Comparison of ENCODE assay signal across 11 cellular contexts in genomic region chr5:10825897-10826644, GRCh38.
A peak's percentile ranks its signal among the peaks of the same experiment; 100 is the strongest.
DNase-seq lines count a peak whose midpoint lies in the region; ATAC-seq, FAIRE-seq and TF ChIP-seq lines count a peak whose summit lies in the region.
"Had no signal": no experiment of that assay in that cellular context is flagged by ENCODE, and none has a peak within 500 bp of the region (broad histone marks: within the 10 kb centered on the region; RNA-seq: fewer than 3 reads in every experiment).

No MANE protein-coding gene starts in this region.

- peak; percentile 50 for FAIRE-seq in H1 (lab: Jason Lieb, UNC)

- H2BK120ac ChIP-seq in H1 (replicated peaks; ENCODE audit: low read depth, low read length), result no peak overlapping the region

- H2BK15ac ChIP-seq in H1 (ENCODE audit: low read length), result no peak overlapping the region

- no peak overlapping the region for H3K18ac ChIP-seq in H1 (ENCODE audit: extremely low read depth, low read length)

- H3K27ac ChIP-seq in H1 (ENCODE audit: low read depth, low read length), result no peak overlapping the region
- H3K27ac ChIP-seq in esophagus muscularis mucosa (replicated peaks in 1 of 4), result no peak overlapping the region
- H3K27ac ChIP-seq: HL-60 had no signal

- H2BK5ac ChIP-seq in H1 (ENCODE audit: low read depth, low read length), result no peak overlapping the region

- POLR2A ChIA-PET in H1 (lab: Charles Lee; ENCODE audit: partially characterized antibody), result no interaction called here

- H3K4me3 ChIP-seq in H1 (ENCODE audit: extremely low read depth in 1 of 4, insufficient read depth in 2 of 4, low read depth in 3 of 4, low read length in 4 of 4) (no peak overlapping the region), esophagus muscularis mucosa (no peak overlapping the region)

- TF ChIP-seq POLR2A in H1 (IDR thresholded peaks at IDR 0.05; ENCODE audit: control extremely low read depth in 1 of 2, low read depth in 2 of 2, low read length in 2 of 2), result no peak
- no peak for TF ChIP-seq POLR2A in esophagus muscularis mucosa (IDR thresholded peaks at IDR 0.05; ENCODE audit: low read depth)

- ATAC-seq in GM21390 (IDR thresholded peaks at IDR 0.05; ENCODE audit: unreplicated experiment) (peak; percentile 87), HG03442 (IDR thresholded peaks at IDR 0.05; ENCODE audit: unreplicated experiment) (peak; percentile 79)
- ATAC-seq: sciatic nerve had no signal

- no peak overlapping the region for H2BK12ac ChIP-seq in H1 (ENCODE audit: low read depth, low read length)

- H2BK20ac ChIP-seq in H1 (ENCODE audit: low read length), result no peak overlapping the region

- peak in 1 of 2 experiments; percentile 54 for DNase-seq in H1 (ENCODE audit: low read depth in 1 of 2, low spot score in 2 of 2)
- DNase-seq in esophagus muscularis mucosa (ENCODE audit: extremely low spot score), result no peak
- no peak for DNase-seq in stimulated activated CD4-positive, alpha-beta T cell treated with anti-CD3 and anti-CD28 coated beads, Interleukin-2, amount 100 ng/mL, for 48 hours
- no peak for DNase-seq in globus pallidus (ENCODE audit: low spot score)
- no peak for DNase-seq in NCI-H2227 treated with DMSO at 0.1 percent for 48 hours (lab: John Stamatoyannopoulos, UW)
- DNase-seq: NCI-H774 had no signal

- no peak overlapping the region for H3K56ac ChIP-seq in H1 (replicated peaks; ENCODE audit: insufficient read length, low read depth, low read length)

- TF ChIP-seq CTCF in GM12872 (IDR thresholded peaks at IDR 0.05; ENCODE audit: insufficient read depth, low read depth, low read length) (peak; percentile 41; the same call in 1 of the 3 replicates), H1 (IDR thresholded peaks at IDR 0.05; ENCODE audit: control extremely low read depth in 1 of 3, insufficient read depth in 1 of 3, low read depth in 1 of 3, low read length in 3 of 3) (peak in 2 of 3 experiments; percentile 60 to 65; a peak in 3 of 4 replicates), esophagus muscularis mucosa (IDR thresholded peaks at IDR 0.05) (no peak)

- no peaks in the 10 kb centered on the region for H3K23me2 ChIP-seq in H1 (ENCODE audit: low read depth, low read length)

- H2AK5ac ChIP-seq in H1 (ENCODE audit: low read depth, low read length), result no peak overlapping the region

- peak; percentile 38 to 54 for TF ChIP-seq RAD21 in H1 (IDR thresholded peaks at IDR 0.05 in 1 of 2, conservative IDR thresholded peaks at IDR 0.05 in 1 of 2; ENCODE audit: low read depth in 2 of 2, low read length in 2 of 2)

- H4K8ac ChIP-seq in H1 (ENCODE audit: extremely low read depth, insufficient read depth, low read length), result no peak overlapping the region

- H3K27me3 ChIP-seq in H1 (replicated peaks in 1 of 4; ENCODE audit: control insufficient read depth in 3 of 4, extremely low read depth in 1 of 4, insufficient read depth in 3 of 4, low read length in 3 of 4) (no peaks in the 10 kb centered on the region), esophagus muscularis mucosa (peaks cover 0 to 20% (median 0%) of the 10 kb centered on the region in 4 donors)

- CTCF ChIA-PET in H1 (lab: Charles Lee; ENCODE audit: partially characterized antibody), result interaction anchor here (0.6 to 3.3 kb wide), 21 partner anchors 8 to 241 kb away, joined by 3 to 36 read pairs (median 5); no protein-coding TSS in a partner anchor

- H4K20me1 ChIP-seq in H1 (replicated peaks in 1 of 2; ENCODE audit: control insufficient read depth in 1 of 2, insufficient read depth in 2 of 2, low read length in 2 of 2), result no peaks in the 10 kb centered on the region

- H3K23ac ChIP-seq in H1 (ENCODE audit: insufficient read length), result no peak overlapping the region

- WGBS in H1 (ENCODE audit: extremely low coverage in 1 of 2, insufficient coverage in 1 of 2, insufficient read length in 1 of 2, insufficient replicate concordance in 2 of 2, low coverage in 1 of 2, low lambda C conversion rate in 2 of 2, missing lambda C conversion rate in 1 of 2), 2 experiments, result 78% methylated on average over 4 of the region's 4 CpGs; no CpG with 5 or more reads in 1 of the 2 experiments
- WGBS in esophagus muscularis mucosa, result 87% methylated on average over 4 of the region's 4 CpGs

- no peaks in the 10 kb centered on the region for H3K79me2 ChIP-seq in H1 (ENCODE audit: control insufficient read depth in 1 of 2, insufficient read depth in 2 of 2, low read length in 2 of 2)

- H3K4me2 ChIP-seq in H1 (ENCODE audit: insufficient read depth in 1 of 2, low read depth in 2 of 2, low read length in 2 of 2), result no peak overlapping the region

- no peaks in the 10 kb centered on the region for H3K79me1 ChIP-seq in H1 (ENCODE audit: low read depth, low read length)

- no peak overlapping the region for H3K14ac ChIP-seq in H1 (ENCODE audit: insufficient read length)

- no peak overlapping the region for H4K5ac ChIP-seq in H1 (ENCODE audit: insufficient read length, low read depth, low read length)

- no peaks in the 10 kb centered on the region for H3K9me3 ChIP-seq in H1 (ENCODE audit: insufficient read depth in 2 of 2, low read depth in 1 of 2, low read length in 1 of 2)
- no peaks in the 10 kb centered on the region for H3K9me3 ChIP-seq in esophagus muscularis mucosa

- intact Hi-C loops in esophagus muscularis mucosa (cut with DNase I), result no loop called here

- TF ChIP-seq EP300 in H1 (IDR thresholded peaks at IDR 0.05; ENCODE audit: borderline replicate concordance in 1 of 2, low read depth in 2 of 2, low read length in 2 of 2) (no peak), esophagus muscularis mucosa (IDR thresholded peaks at IDR 0.05) (no peak)

- no peak overlapping the region for H3K9ac ChIP-seq in H1 (replicated peaks in 1 of 4; ENCODE audit: extremely low read depth in 1 of 4, low read depth in 3 of 4, low read length in 3 of 4)

- no peaks in the 10 kb centered on the region for H3K4me1 ChIP-seq in H1 (replicated peaks in 1 of 4; ENCODE audit: control insufficient read depth in 3 of 4, insufficient read depth in 4 of 4, low read length in 3 of 4)
- peaks cover 0 to 10% (median 0%) of the 10 kb centered on the region in 4 donors for H3K4me1 ChIP-seq in esophagus muscularis mucosa

- H3K36me3 ChIP-seq in H1 (ENCODE audit: control insufficient read depth in 2 of 4, insufficient read depth in 4 of 4, low read length in 3 of 4), result no peaks in the 10 kb centered on the region
- no peaks in the 10 kb centered on the region for H3K36me3 ChIP-seq in esophagus muscularis mucosa

- peak overlapping the region; percentile 98 for H2AFZ ChIP-seq in H1 (ENCODE audit: low read length)

- no peak overlapping the region for H3K4ac ChIP-seq in H1 (replicated peaks; ENCODE audit: insufficient read length, low read depth, low read length)

- no peak overlapping the region for H4K91ac ChIP-seq in H1 (replicated peaks; ENCODE audit: insufficient read length, low read length)

TF ChIP-seq in H1, 55 proteins besides CTCF, POLR2A, EP300 and RAD21:
- TF ChIP-seq BACH1 (IDR thresholded peaks at IDR 0.05; ENCODE audit: low read length) (no peak), MAX (IDR thresholded peaks at IDR 0.05) (peak; percentile 43; the same call in 1 of the 2 replicates)

Comparison
In these comparisons a context has a peak if more than half of its experiments do, and no peak if none do; other contexts are left out.
1. CTCF ChIP-seq: peak in GM12872 (single experiment) and H1 (2 of 3); none in esophagus muscularis mucosa (0 of 3).